In the genomic region with DNA sequence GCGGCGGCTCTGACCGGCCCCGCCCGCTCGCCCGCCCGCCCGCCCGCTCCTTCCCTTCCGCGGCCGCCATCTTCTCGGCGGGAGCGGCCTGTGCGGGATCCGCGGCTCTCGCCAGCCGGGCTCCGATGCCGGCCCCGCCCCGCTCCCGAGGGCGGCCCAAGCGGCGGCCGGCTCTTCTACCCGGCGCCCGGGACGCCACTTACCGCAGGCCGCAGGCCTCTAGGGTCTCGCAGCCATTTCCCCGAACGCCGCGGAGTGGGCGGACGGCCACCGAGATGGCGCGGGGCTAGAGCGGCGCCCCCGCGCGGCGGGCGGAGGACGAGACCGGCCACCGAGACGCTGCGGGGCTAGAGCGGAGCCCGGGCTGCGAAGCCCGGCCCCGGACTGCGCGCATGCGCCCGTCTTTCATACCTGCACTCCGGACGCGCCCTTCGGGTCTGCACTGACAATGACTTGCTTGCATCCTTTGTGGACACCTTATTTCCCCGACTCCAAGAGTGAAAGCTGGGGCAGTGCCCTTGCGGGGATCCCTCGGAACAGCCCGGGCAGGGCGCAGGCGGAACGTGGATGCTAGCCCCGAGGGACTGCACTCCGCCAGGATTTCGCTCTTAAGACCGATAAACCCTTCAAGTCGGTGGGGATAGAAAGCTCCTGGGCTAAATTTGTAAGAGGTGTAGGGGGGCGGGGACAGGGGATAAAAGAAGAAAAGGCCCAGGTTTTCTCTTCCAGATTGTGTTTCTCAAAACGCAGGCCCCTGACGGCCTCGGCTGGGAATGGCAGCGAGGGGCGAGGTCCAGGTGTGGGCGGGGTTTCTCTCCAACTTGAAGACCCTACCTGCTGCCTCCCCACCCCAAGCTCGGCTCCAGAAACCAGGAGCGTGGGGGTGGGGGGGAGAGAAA, we compare ENCODE assay signal across 8 cellular contexts. TPM values are rescaled to one million over a fixed set of nuclear protein-coding genes. Genes with fewer than 3 reads are reported as not detected.
DNase-seq lines count a peak whose midpoint lies in the region; ATAC-seq and TF ChIP-seq lines count a peak whose summit lies in the region.

A gene (minus strand): TSS at position 277 of the 899 bp plus-strand sequence.

- H3K4me1 ChIP-seq in foreskin keratinocyte: peaks cover 11% of the 10 kb centered on the region
- H3K4me1 ChIP-seq in neuronal stem cell (ENCODE audit: control insufficient read depth in 2 of 2, insufficient read depth in 1 of 2, low read depth in 1 of 2, low read length in 2 of 2): peaks cover 13 to 25% of the 10 kb centered on the region in 2 donors

- H2AFZ ChIP-seq in neuronal stem cell (ENCODE audit: low read length): peak within 1 kb of the TSS; percentile 84

- TF ChIP-seq CTCF in foreskin keratinocyte (conservative IDR thresholded peaks at IDR 0.05) (peak; percentile 74), subcutaneous adipose tissue (IDR thresholded peaks at IDR 0.05; ENCODE audit: low read depth) (no peak)

- no peak within 1 kb of the TSS for H4K8ac ChIP-seq in neuronal stem cell (ENCODE audit: low read depth, low read length)

- peaks cover 0 to 21% of the 10 kb centered on the region in 2 donors for H3K36me3 ChIP-seq in neuronal stem cell (replicated peaks in 1 of 2; ENCODE audit: control insufficient read depth in 2 of 2, insufficient read depth in 2 of 2, low read length in 2 of 2)

- H3K18ac ChIP-seq in neuronal stem cell (ENCODE audit: low read length): peak within 1 kb of the TSS; percentile 94

- peak within 1 kb of the TSS; percentile 77 for H3K4me2 ChIP-seq in neuronal stem cell (ENCODE audit: insufficient read depth, low read length, poor library complexity, severe bottlenecking)

- no peak within 1 kb of the TSS for H2BK15ac ChIP-seq in neuronal stem cell (ENCODE audit: low read length)

- peak within 1 kb of the TSS; percentile 93 to 97 for H3K4me3 ChIP-seq in neuronal stem cell (ENCODE audit: low read length in 2 of 2)

- H3K9me3 ChIP-seq in neuronal stem cell (replicated peaks in 1 of 2; ENCODE audit: control insufficient read depth in 2 of 2, insufficient read depth in 1 of 2, low read depth in 1 of 2, low read length in 2 of 2): no peaks in the 10 kb centered on the region

- no peak within 1 kb of the TSS for H4K91ac ChIP-seq in neuronal stem cell (ENCODE audit: low read depth, low read length, poor library complexity)

- H3K79me1 ChIP-seq in neuronal stem cell (ENCODE audit: low read depth, low read length): peaks cover 4% of the 10 kb centered on the region

- H2BK12ac ChIP-seq in neuronal stem cell (ENCODE audit: low read length): no peak within 1 kb of the TSS

- H3K23ac ChIP-seq in neuronal stem cell (ENCODE audit: low read depth, low read length, poor library complexity): peak within 1 kb of the TSS; percentile 55

- peak within 1 kb of the TSS; percentile 85 for H2AK5ac ChIP-seq in neuronal stem cell (ENCODE audit: low read depth, low read length)

- WGBS in neuronal stem cell (ENCODE audit: extremely low coverage in 2 of 2, insufficient read length in 2 of 2, insufficient replicate concordance in 1 of 2), 2 donors: no CpG with 5 or more reads among the region's 92 CpGs

- DNase-seq in ELF-1 (ENCODE audit: low read depth, low spot score) (peak; percentile 92), H4 (ENCODE audit: low spot score) (peak; percentile 61), LoVo (ENCODE audit: low spot score) (peak; percentile 96), SHP77 treated with DMSO at 0.1 percent for 48 hours (lab: John Stamatoyannopoulos, UW) (peak; percentile 83), activated gamma-delta T cell (lab: John Stamatoyannopoulos, UW) (peak; percentile 82), foreskin keratinocyte (peak in 1 of 2 donors; percentile 77), neuronal stem cell (ENCODE audit: low spot score) (peak; percentile 86)

- H3K14ac ChIP-seq in neuronal stem cell (ENCODE audit: low read length): peak within 1 kb of the TSS; percentile 56

- no peak within 1 kb of the TSS for H3K4ac ChIP-seq in neuronal stem cell (ENCODE audit: low read length)

- no peaks in the 10 kb centered on the region for H3K27me3 ChIP-seq in foreskin keratinocyte
- no peaks in the 10 kb centered on the region for H3K27me3 ChIP-seq in neuronal stem cell (ENCODE audit: control insufficient read depth in 3 of 3, insufficient read depth in 3 of 3, low read depth in 1 of 3, low read length in 3 of 3)

- peak within 1 kb of the TSS; percentile 93 for H3K27ac ChIP-seq in foreskin keratinocyte
- H3K27ac ChIP-seq in neuronal stem cell (replicated peaks; ENCODE audit: low read length): peak within 1 kb of the TSS; percentile 74

- peak; percentile 65 for ATAC-seq in foreskin keratinocyte

- H3K9ac ChIP-seq in neuronal stem cell (ENCODE audit: low read depth, low read length, poor library complexity): peak within 1 kb of the TSS; percentile 95

- H2BK5ac ChIP-seq in neuronal stem cell (ENCODE audit: low read length): peak within 1 kb of the TSS; percentile 62

- no peak within 1 kb of the TSS for H2BK120ac ChIP-seq in neuronal stem cell (ENCODE audit: low read depth, low read length)

RNA-seq across cellular contexts. Expression of the gene that starts here (rescaled TPM):
- total RNA-seq in H4 (2014; rRNA removed; shearing (Covaris generic)): 14.7 and 16.9 TPM in 2 replicates
- total RNA-seq in foreskin keratinocyte (34.0 and 34.2 TPM in 2 replicates), subcutaneous adipose tissue (10 to 100 TPM; 38.2 to 68.8 (median 46.6) TPM)
- polyA plus RNA-seq in foreskin keratinocyte: 11.0 and 12.3 TPM in 2 replicates
- polyA plus RNA-seq in neuronal stem cell (2013, experiment 1 of 2): 50.1 TPM
- 49.8 TPM for polyA plus RNA-seq in neuronal stem cell (2013, experiment 2 of 2)
